Comparison of ENCODE assay signal across 18 cellular contexts in the genomic region with DNA sequence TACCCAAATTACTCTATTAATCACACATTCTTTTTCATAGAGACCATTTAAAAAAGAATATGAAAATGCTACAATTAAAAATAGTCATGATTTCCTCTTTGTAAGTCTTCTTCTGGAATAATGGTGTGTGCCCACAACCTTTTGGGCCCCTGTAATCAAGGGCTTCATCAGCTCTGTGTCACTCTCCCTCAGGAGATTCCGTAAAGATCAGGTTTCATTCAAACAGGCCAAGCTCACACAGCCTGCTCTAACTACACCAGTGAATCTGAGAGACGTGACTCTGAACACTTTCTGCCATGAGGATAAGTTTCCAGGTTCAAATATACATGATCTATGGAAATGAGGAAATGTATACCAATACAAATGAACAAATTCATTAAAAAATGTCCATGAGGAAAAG. TPM values are rescaled to one million over a fixed set of nuclear protein-coding genes. Genes with fewer than 3 reads are reported as not detected.
DNase-seq lines count a peak whose midpoint lies in the region; ATAC-seq and TF ChIP-seq lines count a peak whose summit lies in the region.
"Had no signal": no experiment of that assay in that cellular context is flagged by ENCODE, and none has a peak within 500 bp of the region (broad histone marks: within the 10 kb centered on the region; RNA-seq: fewer than 3 reads in every experiment).

No MANE protein-coding gene starts in this region.

- no peak overlapping the region for H3K27ac ChIP-seq in Karpas-422 (ENCODE audit: low read length)
- H3K27ac ChIP-seq in neural progenitor cell: no peak overlapping the region
- H3K27ac ChIP-seq: A549, C4-2B, KMS-11 had no signal

- DNase-seq in Caco-2: no peak
- no peak for DNase-seq in Karpas-422
- DNase-seq in dedifferentiated amniotic fluid mesenchymal stem cell (ENCODE audit: extremely low spot score): peak; percentile 22
- peak; percentile 22 for DNase-seq in neural progenitor cell (ENCODE audit: low spot score)
- DNase-seq in hippocampal formation (lab: John Stamatoyannopoulos, UW): no peak
- no peak for DNase-seq in OCI-M1 (lab: John Stamatoyannopoulos, UW)
- DNase-seq: NCI-H2107, NCI-H446 treated with DMSO at 0.1 percent for 48 hours, NCI-H774, Right ventricle myocardium superior, SK-N-SH had no signal

- BruUV-seq in Caco-2 (replicated peaks; lab: Mats Ljungman, UMichigan): no TSS peak

- no peak overlapping the region for H3K9ac ChIP-seq in Karpas-422 (ENCODE audit: low read length)
- H3K9ac ChIP-seq in neural progenitor cell: no peak overlapping the region
- H3K9ac ChIP-seq: KMS-11, SK-N-SH had no signal

- peaks cover 10% of the 10 kb centered on the region for H3K9me3 Mint-ChIP-seq in Caco-2 (ENCODE audit: unreplicated experiment)
- H3K9me3 Mint-ChIP-seq in neural progenitor cell: no peaks in the 10 kb centered on the region
- H3K9me3 Mint-ChIP-seq: GM23338 had no signal

- H2AFZ ChIP-seq in Karpas-422 (ENCODE audit: low read length) (no peak overlapping the region), neural progenitor cell (replicated peaks) (no peak overlapping the region)
- H2AFZ ChIP-seq: GM23338 had no signal

- H3K79me2 ChIP-seq in Karpas-422 (ENCODE audit: low read length): no peaks in the 10 kb centered on the region
- H3K79me2 ChIP-seq in neural progenitor cell (ENCODE audit: low read depth): no peaks in the 10 kb centered on the region

- H3K36me3 Mint-ChIP-seq in Caco-2 (ENCODE audit: insufficient read depth, unreplicated experiment): peaks cover 60% of the 10 kb centered on the region
- H3K36me3 Mint-ChIP-seq in neural progenitor cell: no peaks in the 10 kb centered on the region

- POLR2A ChIA-PET in Caco-2 (lab: Charles Lee): no interaction called here

- H3K4me1 Mint-ChIP-seq in Caco-2 (ENCODE audit: low read depth, unreplicated experiment): peaks cover 66% of the 10 kb centered on the region
- H3K4me1 Mint-ChIP-seq in neural progenitor cell: peaks cover 16% of the 10 kb centered on the region
- H3K4me1 Mint-ChIP-seq: GM23338 had no signal

- H3K4me1 ChIP-seq in Caco-2 (peaks cover 66% of the 10 kb centered on the region), Karpas-422 (ENCODE audit: low read length) (peaks cover 25% of the 10 kb centered on the region), neural progenitor cell (peaks cover 18% of the 10 kb centered on the region)
- H3K4me1 ChIP-seq: A549 had no signal

- H3K27ac Mint-ChIP-seq in Caco-2 (ENCODE audit: unreplicated experiment) (peak overlapping the region; percentile 97), neural progenitor cell (no peak overlapping the region)
- H3K27ac Mint-ChIP-seq: GM23338 had no signal

- no peaks in the 10 kb centered on the region for H3K9me2 ChIP-seq in Karpas-422 (replicated peaks; ENCODE audit: insufficient read depth, low read length)
- H3K9me2 ChIP-seq: SK-N-SH had no signal

- no peak overlapping the region for H3K4me3 Mint-ChIP-seq in Caco-2 (ENCODE audit: unreplicated experiment)
- H3K4me3 Mint-ChIP-seq in neural progenitor cell: no peak overlapping the region
- H3K4me3 Mint-ChIP-seq: GM23338 had no signal

- H3K36me3 ChIP-seq in Caco-2 (ENCODE audit: control insufficient read depth, insufficient read depth, low read length) (no peaks in the 10 kb centered on the region; the same call in 1 of the 2 replicates), Karpas-422 (ENCODE audit: insufficient read depth, low read length) (no peaks in the 10 kb centered on the region), neural progenitor cell (no peaks in the 10 kb centered on the region)

- TF ChIP-seq CTCF in Caco-2 (IDR thresholded peaks at IDR 0.05; ENCODE audit: insufficient read depth in 1 of 2, low read depth in 1 of 2, low read length in 1 of 2, severe bottlenecking in 1 of 2, unreplicated experiment in 1 of 2) (no peak), neural progenitor cell (IDR thresholded peaks at IDR 0.05) (no peak)

- H3K27me3 ChIP-seq in Caco-2 (replicated peaks; ENCODE audit: control insufficient read depth, insufficient read depth, low read length) (no peaks in the 10 kb centered on the region), Karpas-422 (ENCODE audit: low read length) (no peaks in the 10 kb centered on the region), neural progenitor cell (peaks cover 53% of the 10 kb centered on the region)

- H3F3A ChIP-seq in neural progenitor cell (ENCODE audit: low read depth): no peaks in the 10 kb centered on the region

- CTCF ChIA-PET in Caco-2 (lab: Charles Lee): no interaction called here

- H4K20me1 ChIP-seq in Karpas-422 (ENCODE audit: insufficient read depth, low read depth, low read length) (no peaks in the 10 kb centered on the region), neural progenitor cell (ENCODE audit: low read depth) (no peaks in the 10 kb centered on the region)

- H3K9me3 ChIP-seq in Caco-2: peaks cover 15% of the 10 kb centered on the region
- H3K9me3 ChIP-seq in Karpas-422 (ENCODE audit: low read length): no peaks in the 10 kb centered on the region
- H3K9me3 ChIP-seq in neural progenitor cell (ENCODE audit: low read depth): no peaks in the 10 kb centered on the region
- H3K9me3 ChIP-seq: A549, SK-N-SH had no signal

- H3K4me2 ChIP-seq in Karpas-422 (ENCODE audit: low read depth, low read length, poor library complexity, severe bottlenecking) (peak overlapping the region; percentile 26), neural progenitor cell (no peak overlapping the region)
- H3K4me2 ChIP-seq: A549, GM23338, KMS-11, SK-N-SH had no signal

- no peak overlapping the region for H3K4me3 ChIP-seq in Caco-2 (ENCODE audit: low read depth, low read length)
- H3K4me3 ChIP-seq in Karpas-422 (ENCODE audit: low read length): no peak overlapping the region
- no peak overlapping the region for H3K4me3 ChIP-seq in neural progenitor cell
- H3K4me3 ChIP-seq: A549, GM23338 had no signal

- H3K27me3 Mint-ChIP-seq in Caco-2 (ENCODE audit: insufficient read depth, unreplicated experiment): no peaks in the 10 kb centered on the region
- H3K27me3 Mint-ChIP-seq in neural progenitor cell (ENCODE audit: insufficient read depth, low read depth): no peaks in the 10 kb centered on the region

- intact Hi-C loops in Caco-2 (cut with micrococcal nuclease; ENCODE audit: unreplicated experiment): no loop called here

- no peak for ATAC-seq in HG02571 (IDR thresholded peaks at IDR 0.05; ENCODE audit: unreplicated experiment)
- no peak for ATAC-seq in GM18517 (IDR thresholded peaks at IDR 0.05; ENCODE audit: unreplicated experiment)
- ATAC-seq: A549, GM23338, Panc1 had no signal

RNA-seq across cellular contexts. Expression of a gene that starts 9.5 kb away (rescaled TPM):
- total RNA-seq in Caco-2 (2022) (4.7 and 4.8 TPM in 2 replicates), neural progenitor cell (ENCODE audit: low replicate concordance) (not detected in 2 replicates)
- total RNA-seq in Karpas-422 (2014; rRNA removed; shearing (Covaris generic); ENCODE audit: low replicate concordance): 1.2 TPM in 1 of 2 replicates, not detected in the other
- total RNA-seq: GM23338 had no signal

RNA-seq across cellular contexts. Expression of a gene that starts 42.5 kb away (rescaled TPM):
- not detected in 2 replicates for total RNA-seq in Caco-2 (2022)
- total RNA-seq in Karpas-422 (2014; rRNA removed; shearing (Covaris generic); ENCODE audit: low replicate concordance): 100 and 171 TPM in 2 replicates
- total RNA-seq in neural progenitor cell (ENCODE audit: low replicate concordance): not detected in 2 replicates
- total RNA-seq: GM23338, Right ventricle myocardium superior had no signal

Comparison
In these comparisons a context has a peak if more than half of its experiments do, and no peak if none do; other contexts are left out.
1. DNase-seq: peak in dedifferentiated amniotic fluid mesenchymal stem cell (single experiment) and neural progenitor cell (single experiment); none in Caco-2 (0 of 2), Karpas-422 (single experiment), hippocampal formation (0 of 2) and OCI-M1 (single experiment).
2. RNA of a gene that starts 42.5 kb away (total RNA-seq): 100 to 171 TPM in Karpas-422; not detected in Caco-2 and not detected in neural progenitor cell; every median in the first group is over 100 times any median in the second.